9 cellular contexts compared by ENCODE assay signal in the genomic region with DNA sequence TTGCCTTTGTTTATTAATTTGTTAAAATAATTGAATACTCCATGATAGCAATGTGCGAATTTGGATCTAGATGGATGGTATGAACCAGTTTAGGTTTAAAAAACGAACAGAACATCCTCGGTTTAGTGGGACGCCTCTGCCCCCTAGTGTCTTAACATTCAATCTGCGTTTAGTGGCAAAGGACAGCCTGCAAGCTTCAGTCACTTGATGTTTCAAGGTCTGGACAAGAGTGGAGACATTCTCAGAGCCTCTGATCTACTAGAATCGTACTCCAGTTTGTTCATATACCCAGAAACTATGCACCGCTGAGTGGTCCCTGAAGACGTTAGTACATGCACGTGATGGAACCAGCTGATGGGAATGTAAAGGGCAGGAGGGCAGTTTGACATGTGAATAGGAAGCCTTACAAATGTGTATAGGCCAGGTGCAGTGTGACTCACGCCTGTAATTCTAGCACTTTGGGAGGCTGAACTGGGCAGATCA. TPM values are rescaled to one million over a fixed set of nuclear protein-coding genes. Genes with fewer than 3 reads are reported as not detected.
DNase-seq lines count a peak whose midpoint lies in the region; ATAC-seq, FAIRE-seq and TF ChIP-seq lines count a peak whose summit lies in the region.
"Had no signal": no experiment of that assay in that cellular context is flagged by ENCODE, and none has a peak within 500 bp of the region (broad histone marks: within the 10 kb centered on the region; RNA-seq: fewer than 3 reads in every experiment).

No MANE protein-coding gene starts in this region.

- peak; percentile 24 to 74 (median 74) for TF ChIP-seq CTCF in breast epithelium (IDR thresholded peaks at IDR 0.05)
- peak; percentile 76 to 89 (median 77) for TF ChIP-seq CTCF in keratinocyte (optimal IDR thresholded peaks at IDR 0.05 in 1 of 3, IDR thresholded peaks at IDR 0.05 in 1 of 3, conservative IDR thresholded peaks at IDR 0.05 in 1 of 3; ENCODE audit: extremely low read depth in 1 of 3, insufficient read depth in 2 of 3, low read length in 3 of 3)

- FAIRE-seq in TTC549 (lab: Jason Lieb, UNC) (peak; percentile 87), keratinocyte (lab: Jason Lieb, UNC) (peak; percentile 77)

- H3K9me1 ChIP-seq in keratinocyte (ENCODE audit: control insufficient read depth, extremely low read depth, insufficient read depth, low read length), result no peaks in the 10 kb centered on the region

- H3K4me1 ChIP-seq in breast epithelium, result no peaks in the 10 kb centered on the region
- no peaks in the 10 kb centered on the region for H3K4me1 ChIP-seq in keratinocyte (ENCODE audit: control insufficient read depth, extremely low read depth, insufficient read depth, low read length)

- H3K4me2 ChIP-seq in keratinocyte (ENCODE audit: control insufficient read depth, extremely low read depth, insufficient read depth, low read depth, low read length), result no peak overlapping the region

- no peaks in the 10 kb centered on the region for H4K20me1 ChIP-seq in keratinocyte (ENCODE audit: control insufficient read depth, extremely low read depth, insufficient read depth, low read length)

- DNase-seq in AG08396 (ENCODE audit: low spot score) (peak; percentile 57), NCI-H2107 treated with DMSO at 0.1 percent for 48 hours (lab: John Stamatoyannopoulos, UW; ENCODE audit: unreplicated experiment) (peak; percentile 96), breast epithelium (ENCODE audit: low spot score in 2 of 2) (peak in 1 of 2 donors; percentile 32), keratinocyte (ENCODE audit: low read depth, low spot score) (no peak)
- peak; percentile 50 for DNase-seq in stimulated activated CD4-positive, alpha-beta T cell treated with anti-CD3 and anti-CD28 coated beads, Interleukin-4, amount 100 ng/mL, for 24 hours

- H2AFZ ChIP-seq in keratinocyte (ENCODE audit: control insufficient read depth, low read length), result no peak overlapping the region

- no peak overlapping the region for H3K9ac ChIP-seq in keratinocyte (ENCODE audit: control insufficient read depth, extremely low read depth, insufficient read depth, low read length)

- H3K36me3 ChIP-seq in breast epithelium, result no peaks in the 10 kb centered on the region
- no peaks in the 10 kb centered on the region for H3K36me3 ChIP-seq in keratinocyte (ENCODE audit: control insufficient read depth in 2 of 2, extremely low read depth in 1 of 2, insufficient read depth in 2 of 2, low read length in 2 of 2)
- H3K36me3 ChIP-seq: neutrophil had no signal

- dilution Hi-C loops in keratinocyte (cut with MboI; ENCODE audit: extremely low pct_ligation_motif_present, low sequenced_read_pairs), result no loop called here

- no peaks in the 10 kb centered on the region for H3K79me2 ChIP-seq in keratinocyte (ENCODE audit: control insufficient read depth, insufficient read depth, low read length)

- ATAC-seq in GM18520 (IDR thresholded peaks at IDR 0.05; ENCODE audit: unreplicated experiment), result peak; percentile 62
- peak; percentile 79 for ATAC-seq in HG03095 (IDR thresholded peaks at IDR 0.05; ENCODE audit: unreplicated experiment)

- H3K27ac ChIP-seq in breast epithelium, result no peak overlapping the region
- no peak overlapping the region for H3K27ac ChIP-seq in keratinocyte (ENCODE audit: control insufficient read depth, insufficient read depth, low read length)
- H3K27ac ChIP-seq: neutrophil had no signal

- H3K27me3 ChIP-seq in breast epithelium (no peaks in the 10 kb centered on the region), keratinocyte (ENCODE audit: control insufficient read depth, extremely low read depth, insufficient read depth, low read length) (peaks cover 4% of the 10 kb centered on the region)

- H3K9me3 ChIP-seq in breast epithelium (no peaks in the 10 kb centered on the region), keratinocyte (ENCODE audit: control insufficient read depth, low read depth, low read length) (no peaks in the 10 kb centered on the region)
- H3K9me3 ChIP-seq: neutrophil had no signal

- no peak for TF ChIP-seq POLR2A in breast epithelium (IDR thresholded peaks at IDR 0.05)

- H3K4me3 ChIP-seq in breast epithelium (no peak overlapping the region), keratinocyte (ENCODE audit: control insufficient read depth in 2 of 3, extremely low read depth in 1 of 3, insufficient read depth in 2 of 3, low read depth in 1 of 3, low read length in 3 of 3) (no peak overlapping the region)

- intact Hi-C loops in breast epithelium (cut with DNase I; ENCODE audit: low total_unique reads), result loop anchor here (2.0 kb wide), 1 partner anchor 112 kb away; no protein-coding TSS in a partner anchor

RNA-seq across cellular contexts. Expression of gene ATP13A4, which starts 17.8 kb away (rescaled TPM):
- total RNA-seq in breast epithelium, result 10 to 100 TPM in 1 of 3 donors, 1 to 10 TPM in 1, under 1 TPM in 1; 0.64 to 36.6 (median 6.2) TPM
- 0.02 to 0.16 TPM (median 0.13 TPM) in 3 replicates for polyA plus RNA-seq in keratinocyte
- 1.9 TPM for polyA plus RNA-seq in keratinocyte (2011; ENCODE audit: low read depth)
- 0.18 TPM in 1 of 2 replicates, not detected in the other for polyA plus RNA-seq in keratinocyte (2011; cell fraction: cytosol; rRNA removed)
- 0.60 and 0.63 TPM in 2 replicates for polyA plus RNA-seq in keratinocyte (2011; cell fraction: nucleus; rRNA removed)
- 3.7 TPM in 1 of 2 replicates, not detected in the other for polyA plus RNA-seq in keratinocyte (2012; ENCODE audit: low replicate concordance)
- 0.39 TPM in 1 of 3 replicates, not detected in the others for polyA minus RNA-seq in keratinocyte
- polyA minus RNA-seq in keratinocyte (2011; cell fraction: cytosol; rRNA and poly(A)+ RNA removed), result not detected
- polyA minus RNA-seq in keratinocyte (2011; cell fraction: nucleus; rRNA and poly(A)+ RNA removed), result 0.39 and 0.84 TPM in 2 replicates

RNA-seq across cellular contexts. Expression of gene OPA1, which starts 20.5 kb away (rescaled TPM):
- 10 to 100 TPM; 39.0 to 58.2 (median 57.4) TPM for total RNA-seq in breast epithelium
- polyA plus RNA-seq in keratinocyte, result 24.2 to 50.1 TPM (median 36.0 TPM) in 3 replicates
- 122 TPM for polyA plus RNA-seq in keratinocyte (2011; ENCODE audit: low read depth)
- 28.4 and 60.2 TPM in 2 replicates for polyA plus RNA-seq in keratinocyte (2011; cell fraction: cytosol; rRNA removed)
- 31.4 and 40.4 TPM in 2 replicates for polyA plus RNA-seq in keratinocyte (2011; cell fraction: nucleus; rRNA removed)
- 29.2 and 33.6 TPM in 2 replicates for polyA plus RNA-seq in keratinocyte (2012; ENCODE audit: low replicate concordance)
- 26.6 to 131 TPM (median 82.9 TPM) in 3 replicates for polyA minus RNA-seq in keratinocyte
- polyA minus RNA-seq in keratinocyte (2011; cell fraction: cytosol; rRNA and poly(A)+ RNA removed), result 63.9 TPM
- 52.4 and 78.2 TPM in 2 replicates for polyA minus RNA-seq in keratinocyte (2011; cell fraction: nucleus; rRNA and poly(A)+ RNA removed)
